In the genomic region with DNA sequence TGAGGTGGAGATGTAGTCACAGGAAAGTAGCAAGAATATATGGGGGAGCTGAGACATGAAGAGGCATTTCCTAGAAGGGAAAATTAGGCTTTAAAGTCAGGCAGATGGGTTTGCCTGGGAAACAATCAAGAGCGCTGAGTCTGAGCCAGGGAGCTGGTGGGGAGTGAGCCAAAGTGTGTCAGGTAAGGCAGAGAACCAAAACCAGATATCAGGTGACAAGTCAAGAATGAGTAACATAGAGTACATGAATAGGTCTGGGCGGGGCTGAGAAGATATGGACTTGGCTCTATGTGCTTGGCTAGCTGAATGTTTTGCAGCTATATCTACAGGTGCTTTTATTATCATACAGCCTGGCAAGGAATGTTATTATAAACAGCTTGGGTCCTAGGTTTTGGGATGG, we compare ENCODE assay signal across 29 cellular contexts. TPM values are rescaled to one million over a fixed set of nuclear protein-coding genes. Genes with fewer than 3 reads are reported as not detected.
DNase-seq lines count a peak whose midpoint lies in the region; ATAC-seq and TF ChIP-seq lines count a peak whose summit lies in the region.
"Had no signal": no experiment of that assay in that cellular context is flagged by ENCODE, and none has a peak within 500 bp of the region (broad histone marks: within the 10 kb centered on the region; RNA-seq: fewer than 3 reads in every experiment).

No MANE protein-coding gene starts in this region.

- H3K4me3 ChIP-seq in breast epithelium (no peak overlapping the region), PC-3 (ENCODE audit: low read length) (no peak overlapping the region), adrenal gland (no peak overlapping the region)
- H3K4me3 ChIP-seq: ascending aorta, gastrocnemius medialis, GM23338, lung had no signal

- no peak overlapping the region for H3K4me2 ChIP-seq in PC-3 (ENCODE audit: low read length)
- H3K4me2 ChIP-seq: GM23338 had no signal

- intact Hi-C loops in MCF 10A (cut with micrococcal nuclease) (loop anchor here (10.0 kb wide), 3 partner anchors 102 to 498 kb away; no protein-coding TSS in a partner anchor), breast epithelium (cut with DNase I; ENCODE audit: low total_unique reads) (no loop called here), PC-3 (cut with micrococcal nuclease) (no loop called here), posterior vena cava (cut with DNase I) (no loop called here), adrenal gland (cut with DNase I) (no loop called here)

- H3K27me3 ChIP-seq in breast epithelium (no peaks in the 10 kb centered on the region), PC-3 (ENCODE audit: low read length) (no peaks in the 10 kb centered on the region), adrenal gland (no peaks in the 10 kb centered on the region)
- H3K27me3 ChIP-seq: ascending aorta, gastrocnemius medialis had no signal

- H3K9me2 ChIP-seq in PC-3 (replicated peaks; ENCODE audit: low read length) = no peaks in the 10 kb centered on the region

- BruUV-seq in MCF 10A (replicated peaks; lab: Mats Ljungman, UMichigan) (no TSS peak), PC-3 (replicated peaks; lab: Mats Ljungman, UMichigan) (no TSS peak)

- H3K4me1 ChIP-seq in breast epithelium = no peaks in the 10 kb centered on the region
- no peaks in the 10 kb centered on the region for H3K4me1 ChIP-seq in PC-3 (ENCODE audit: insufficient read depth, low read length)
- H3K4me1 ChIP-seq in adrenal gland (replicated peaks in 1 of 2) = peaks cover 0 to 4% of the 10 kb centered on the region in 2 donors

- TF ChIP-seq CTCF in MCF 10A (IDR thresholded peaks at IDR 0.05; ENCODE audit: unreplicated experiment) = no peak
- TF ChIP-seq CTCF in breast epithelium (IDR thresholded peaks at IDR 0.05) = no peak
- TF ChIP-seq CTCF in PC-3 (conservative IDR thresholded peaks at IDR 0.05; ENCODE audit: low read depth, low read length) = no peak
- no peak for TF ChIP-seq CTCF in adrenal gland (IDR thresholded peaks at IDR 0.05)

- H3F3A ChIP-seq in PC-3 (ENCODE audit: low read length, unreplicated experiment) = no peaks in the 10 kb centered on the region

- POLR2A ChIA-PET in MCF 10A (lab: Yijun Ruan, JAX) = interaction anchor here (0.9 to 5.3 kb wide), 27 partner anchors 9 to 498 kb away, joined by 3 to 90 read pairs (median 5); no protein-coding TSS in a partner anchor
- POLR2A ChIA-PET in PC-3 (lab: Charles Lee; ENCODE audit: unreplicated experiment) = no interaction called here

- peaks cover 10% of the 10 kb centered on the region for H3K36me3 Mint-ChIP-seq in MCF 10A (ENCODE audit: insufficient read depth, unreplicated experiment)
- H3K36me3 Mint-ChIP-seq in effector memory CD8-positive, alpha-beta T cell (ENCODE audit: insufficient read depth) = peaks cover 3% of the 10 kb centered on the region
- H3K36me3 Mint-ChIP-seq: activated naive CD8-positive, alpha-beta T cell treated with anti-CD3 and anti-CD28 coated beads, Interleukin-2, amount 10 ng/mL, durations not matched to agents 7 days and 5 days; CD8-positive, alpha-beta memory T cell; naive thymus-derived CD8-positive, alpha-beta T cell; stimulated activated effector memory CD8-positive, alpha-beta T cell treated with anti-CD3 and anti-CD28 coated beads, Interleukin-12 subunit alpha, Interleukin-12 subunit beta, amount 100 ng/mL, for 72 hours; T-cell had no signal

- peak overlapping the region; percentile 46 for H3K4me3 Mint-ChIP-seq in MCF 10A (ENCODE audit: unreplicated experiment)
- H3K4me3 Mint-ChIP-seq in effector memory CD8-positive, alpha-beta T cell = no peak overlapping the region
- H3K4me3 Mint-ChIP-seq: activated CD4-positive, alpha-beta T cell treated with anti-CD3 and anti-CD28 coated beads, Interleukin-2, amount 10 ng/mL, durations not matched to agents 24 days and 14 days; activated naive CD8-positive, alpha-beta T cell treated with anti-CD3 and anti-CD28 coated beads, Interleukin-2, amount 10 ng/mL, durations not matched to agents 7 days and 5 days; activated T-cell treated with anti-CD3 and anti-CD28 coated beads, Interleukin-2, amount 50 U/mL, for 4 hours; CD8-positive, alpha-beta memory T cell; dendritic cell treated with granulocyte-macrophage colony-stimulating factor and Interleukin-4, amounts not matched to agents 40 ng/mL and 50 ng/mL, for 4 days; GM23338; naive thymus-derived CD8-positive, alpha-beta T cell; stimulated activated effector memory CD8-positive, alpha-beta T cell treated with anti-CD3 and anti-CD28 coated beads, Interleukin-12 subunit alpha, Interleukin-12 subunit beta, amount 100 ng/mL, for 72 hours; T-cell had no signal

- H3K79me2 ChIP-seq in PC-3 (ENCODE audit: low read length) = no peaks in the 10 kb centered on the region

- H3K9me3 ChIP-seq in breast epithelium (no peaks in the 10 kb centered on the region), PC-3 (ENCODE audit: low read length) (no peaks in the 10 kb centered on the region), adrenal gland (replicated peaks in 1 of 3) (no peaks in the 10 kb centered on the region)
- H3K9me3 ChIP-seq: ascending aorta, gastrocnemius medialis had no signal

- no peaks in the 10 kb centered on the region for H3K36me3 ChIP-seq in breast epithelium
- H3K36me3 ChIP-seq in PC-3 (ENCODE audit: low read depth, low read length) = no peaks in the 10 kb centered on the region
- H3K36me3 ChIP-seq in adrenal gland (replicated peaks in 1 of 2) = no peaks in the 10 kb centered on the region
- H3K36me3 ChIP-seq: ascending aorta, gastrocnemius medialis had no signal

- H3K9ac ChIP-seq in PC-3 (ENCODE audit: low read length) = no peak overlapping the region

- DNase-seq in MCF 10A (ENCODE audit: unreplicated experiment) = peak; percentile 86
- DNase-seq in breast epithelium (ENCODE audit: low spot score in 2 of 2) = no peak
- DNase-seq in PC-3 = peak; percentile 29
- peak; percentile 55 for DNase-seq in epithelial cell of prostate (ENCODE audit: low read depth, low spot score)
- no peak for DNase-seq in effector memory CD8-positive, alpha-beta T cell
- DNase-seq in posterior vena cava (ENCODE audit: low spot score) = no peak
- DNase-seq in adrenal gland = no peak
- no peak for DNase-seq in NCI-H2081 (lab: John Stamatoyannopoulos, UW)
- DNase-seq: activated gamma-delta T cell treated with Interleukin-2 at 50 U/mL for 16 hours; activated naive CD8-positive, alpha-beta T cell treated with anti-CD3 and anti-CD28 coated beads, Interleukin-2, amount 10 ng/mL, durations not matched to agents 7 days and 5 days; activated T-cell treated with anti-CD3 and anti-CD28 coated beads, Interleukin-2, amount 50 U/mL, for 4 hours; CD8-positive, alpha-beta memory T cell; central memory CD4-positive, alpha-beta T cell; DMS 273 treated with DMSO at 0.1 percent for 48 hours; IMR-90; NCI-H1436 treated with DMSO at 0.1 percent for 48 hours; NCI-H2227 treated with DMSO at 0.1 percent for 48 hours had no signal

- ATAC-seq in PC-3 = no peak
- ATAC-seq in effector memory CD8-positive, alpha-beta T cell (replicated peaks) = no peak
- ATAC-seq: activated T-cell treated with anti-CD3 and anti-CD28 coated beads, Interleukin-2, amount 50 U/mL, for 4 hours; naive thymus-derived CD8-positive, alpha-beta T cell; stimulated activated effector memory CD8-positive, alpha-beta T cell treated with anti-CD3 and anti-CD28 coated beads, Interleukin-12 subunit alpha, Interleukin-12 subunit beta, amount 100 ng/mL, for 72 hours; T-cell had no signal

- H3K27me3 Mint-ChIP-seq in MCF 10A (ENCODE audit: insufficient read depth, unreplicated experiment) = no peaks in the 10 kb centered on the region
- peaks cover 9 to 12% of the 10 kb centered on the region in 2 donors for H3K27me3 Mint-ChIP-seq in effector memory CD8-positive, alpha-beta T cell
- H3K27me3 Mint-ChIP-seq: dendritic cell treated with granulocyte-macrophage colony-stimulating factor and Interleukin-4, amounts not matched to agents 40 ng/mL and 50 ng/mL, for 4 days had no signal

- no peaks in the 10 kb centered on the region for H4K20me1 ChIP-seq in PC-3 (ENCODE audit: low read length)

- 87 to 93% (median 89%) methylated on average over 2 of the region's 2 CpGs for WGBS in adrenal gland, 4 donors

- TF ChIP-seq POLR2A in breast epithelium (IDR thresholded peaks at IDR 0.05) = no peak
- TF ChIP-seq POLR2A in adrenal gland (IDR thresholded peaks at IDR 0.05) = no peak

- no peak overlapping the region for H2AFZ ChIP-seq in PC-3 (ENCODE audit: low read length)
- H2AFZ ChIP-seq: GM23338 had no signal

- peaks cover 43% of the 10 kb centered on the region for H3K4me1 Mint-ChIP-seq in MCF 10A (ENCODE audit: insufficient read depth, unreplicated experiment)
- H3K4me1 Mint-ChIP-seq in effector memory CD8-positive, alpha-beta T cell (ENCODE audit: low read depth in 2 of 2) = peaks cover 11 to 21% of the 10 kb centered on the region in 2 donors
- H3K4me1 Mint-ChIP-seq: activated CD4-positive, alpha-beta T cell treated with anti-CD3 and anti-CD28 coated beads, Interleukin-2, amount 10 ng/mL, durations not matched to agents 24 days and 14 days; CD8-positive, alpha-beta memory T cell; GM23338 had no signal

- peaks cover 6% of the 10 kb centered on the region for H3K9me3 Mint-ChIP-seq in MCF 10A (ENCODE audit: unreplicated experiment)
- no peaks in the 10 kb centered on the region for H3K9me3 Mint-ChIP-seq in effector memory CD8-positive, alpha-beta T cell
- H3K9me3 Mint-ChIP-seq: activated CD4-positive, alpha-beta T cell treated with anti-CD3 and anti-CD28 coated beads, Interleukin-2, amount 10 ng/mL, durations not matched to agents 24 days and 14 days; activated naive CD8-positive, alpha-beta T cell treated with anti-CD3 and anti-CD28 coated beads, Interleukin-2, amount 10 ng/mL, durations not matched to agents 7 days and 5 days; activated T-cell treated with anti-CD3 and anti-CD28 coated beads, Interleukin-2, amount 50 U/mL, for 4 hours; dendritic cell treated with granulocyte-macrophage colony-stimulating factor and Interleukin-4, amounts not matched to agents 40 ng/mL and 50 ng/mL, for 4 days; GM23338; naive thymus-derived CD8-positive, alpha-beta T cell; stimulated activated effector memory CD8-positive, alpha-beta T cell treated with anti-CD3 and anti-CD28 coated beads, Interleukin-12 subunit alpha, Interleukin-12 subunit beta, amount 100 ng/mL, for 72 hours; T-cell had no signal

- CTCF ChIA-PET in MCF 10A (lab: Yijun Ruan, JAX) = interaction anchor here (0.5 to 7.4 kb wide), 32 partner anchors 9 to 533 kb away, joined by 3 to 97 read pairs (median 4); no protein-coding TSS in a partner anchor
- CTCF ChIA-PET in PC-3 (lab: Charles Lee) = no interaction called here

- H3K27ac Mint-ChIP-seq in MCF 10A (ENCODE audit: low read depth, unreplicated experiment) = peak overlapping the region; percentile 82
- peak overlapping the region in 1 of 2 donors; percentile 1 for H3K27ac Mint-ChIP-seq in effector memory CD8-positive, alpha-beta T cell
- H3K27ac Mint-ChIP-seq: activated CD4-positive, alpha-beta T cell treated with anti-CD3 and anti-CD28 coated beads, Interleukin-2, amount 10 ng/mL, durations not matched to agents 24 days and 14 days; activated naive CD8-positive, alpha-beta T cell treated with anti-CD3 and anti-CD28 coated beads, Interleukin-2, amount 10 ng/mL, durations not matched to agents 7 days and 5 days; CD8-positive, alpha-beta memory T cell; GM23338; naive thymus-derived CD8-positive, alpha-beta T cell; stimulated activated effector memory CD8-positive, alpha-beta T cell treated with anti-CD3 and anti-CD28 coated beads, Interleukin-12 subunit alpha, Interleukin-12 subunit beta, amount 100 ng/mL, for 72 hours; T-cell had no signal

- H3K27ac ChIP-seq in breast epithelium (peak overlapping the region in 1 of 2 donors; percentile 27), PC-3 (ENCODE audit: low read length) (no peak overlapping the region), epithelial cell of prostate (peak overlapping the region; percentile 61), adrenal gland (peak overlapping the region in 1 of 5 donors; percentile 5)
- H3K27ac ChIP-seq: ascending aorta, gastrocnemius medialis had no signal

RNA-seq across cellular contexts. Expression of gene GPR141, which starts 49.3 kb away (rescaled TPM):
- total RNA-seq in MCF 10A (2022) (2.4 and 2.8 TPM in 2 replicates), breast epithelium (under 1 TPM in 2 of 3 donors, not detected in 1; 0.64 to 0.88 TPM), PC-3 (2014; rRNA removed) (not detected in 2 replicates), posterior vena cava (1 to 10 TPM in 1 of 2 donors, under 1 TPM in 1; 0.71 to 1.3 TPM), adrenal gland (1 to 10 TPM in 3 of 8 donors, under 1 TPM in 4, not detected in 1; 0.45 to 2.2 (median 0.99) TPM)
- polyA plus RNA-seq in adrenal gland = under 1 TPM in 1 of 3 donors, not detected in 2; 0.24 TPM
- total RNA-seq: A172; activated CD4-positive, alpha-beta T cell treated with anti-CD3 and anti-CD28 coated beads, Interleukin-2, amount 10 ng/mL, durations not matched to agents 24 days and 14 days; activated naive CD8-positive, alpha-beta T cell treated with anti-CD3 and anti-CD28 coated beads, Interleukin-2, amount 10 ng/mL, durations not matched to agents 7 days and 5 days; ascending aorta; CD8-positive, alpha-beta memory T cell; gastrocnemius medialis; IMR-90; LHCN-M2; naive thymus-derived CD8-positive, alpha-beta T cell; SK-MEL-5 had no signal
- polyA plus RNA-seq: GM23338, IMR-90 had no signal

Comparison
In these comparisons a context has a peak if more than half of its experiments do, and no peak if none do; other contexts are left out.
1. DNase-seq: peak in MCF 10A (single experiment), PC-3 (single experiment) and epithelial cell of prostate (single experiment); none in breast epithelium (0 of 2), effector memory CD8-positive, alpha-beta T cell (0 of 3), posterior vena cava (single experiment), adrenal gland (0 of 7) and NCI-H2081 (0 of 2).